Comparison of ENCODE assay signal across 9 cellular contexts in the genomic region with DNA sequence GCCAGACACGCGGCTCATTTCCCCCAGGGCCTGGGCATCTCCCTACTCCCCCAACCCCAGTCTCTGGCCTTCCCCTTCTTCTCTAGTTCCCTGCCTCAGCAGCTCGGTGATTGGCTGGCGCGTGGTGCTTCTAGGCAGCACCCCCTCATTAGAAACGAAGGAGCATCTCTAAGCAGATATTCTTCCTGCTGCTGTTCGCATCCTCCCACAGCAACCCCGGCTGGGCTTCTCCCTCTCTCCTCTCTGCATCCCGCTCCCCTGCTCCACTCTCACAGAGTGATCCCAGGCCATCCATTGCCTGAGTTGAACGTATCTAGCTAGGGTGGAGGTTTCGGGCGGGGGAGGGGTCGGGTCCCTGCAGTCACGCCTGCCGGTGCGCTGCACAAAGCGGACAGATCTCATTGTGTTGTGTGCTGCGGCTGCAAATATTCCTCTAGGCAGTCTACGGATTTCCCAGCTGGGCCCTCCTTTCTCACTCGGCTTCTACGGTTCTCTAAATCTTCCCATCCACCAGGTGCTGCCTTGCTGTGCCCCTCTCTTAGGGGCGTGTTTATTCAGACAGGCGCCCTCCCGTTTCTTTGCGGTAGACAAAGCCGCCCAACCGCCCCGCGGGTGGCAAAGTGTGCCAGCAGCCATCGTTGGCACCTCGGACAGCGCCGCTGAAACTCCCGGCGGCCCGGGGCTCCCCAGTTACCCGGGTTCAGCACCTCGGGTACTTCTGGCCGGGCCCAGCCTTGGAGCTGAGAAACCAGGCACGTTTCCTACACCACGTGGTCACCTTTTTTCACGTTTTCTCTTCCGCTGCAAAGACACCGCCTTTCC. TPM values are rescaled to one million over a fixed set of nuclear protein-coding genes. Genes with fewer than 3 reads are reported as not detected.
DNase-seq lines count a peak whose midpoint lies in the region; ATAC-seq and TF ChIP-seq lines count a peak whose summit lies in the region.
"Had no signal": no experiment of that assay in that cellular context is flagged by ENCODE, and none has a peak within 500 bp of the region (broad histone marks: within the 10 kb centered on the region; RNA-seq: fewer than 3 reads in every experiment).

No MANE protein-coding gene starts in this region.

- peaks cover 0 to 31% of the 10 kb centered on the region in 2 donors for H3K27me3 ChIP-seq in Peyer's patch

- H3K36me3 ChIP-seq in Peyer's patch: no peaks in the 10 kb centered on the region

- ATAC-seq in GM21576 (IDR thresholded peaks at IDR 0.05; ENCODE audit: unreplicated experiment) (peak; percentile 52), GM21723 (IDR thresholded peaks at IDR 0.05; ENCODE audit: unreplicated experiment) (no peak)
- ATAC-seq in stimulated activated naive CD8-positive, alpha-beta T cell treated with anti-CD3 and anti-CD28 coated beads, Interleukin-15, Interleukin-2, amounts not matched to agents 100 U/mL and 50 U/mL, for 24 hours: peak; percentile 17

- H3K4me1 ChIP-seq in Peyer's patch: peaks cover 0 to 18% (median 0%) of the 10 kb centered on the region in 4 donors

- DNase-seq in NCI-H146 treated with DMSO at 0.1 percent for 48 hours (lab: John Stamatoyannopoulos, UW; ENCODE audit: unreplicated experiment) (peak; percentile 73), germinal center (ENCODE audit: low spot score) (peak; percentile 55), dedifferentiated amniotic fluid mesenchymal stem cell (ENCODE audit: extremely low spot score) (no peak), Peyer's patch (no peak)
- DNase-seq in stimulated activated naive CD8-positive, alpha-beta T cell treated with anti-CD3 and anti-CD28 coated beads, Interleukin-15, Interleukin-2, amounts not matched to agents 100 U/mL and 50 U/mL, for 24 hours: no peak

- no peaks in the 10 kb centered on the region for H3K9me3 ChIP-seq in Peyer's patch

- H3K4me3 ChIP-seq in GM12875 (ENCODE audit: low read depth, low read length): peak overlapping the region; percentile 52
- H3K4me3 ChIP-seq in Peyer's patch: no peak overlapping the region

- TF ChIP-seq CTCF in GM12875 (IDR thresholded peaks at IDR 0.05; ENCODE audit: borderline replicate concordance, insufficient read depth, low read depth, low read length) (no peak; the same call in 1 of the 2 replicates), Peyer's patch (IDR thresholded peaks at IDR 0.05) (no peak)

- no peak overlapping the region for H3K27ac ChIP-seq in Peyer's patch

- TF ChIP-seq POLR2A in Peyer's patch (IDR thresholded peaks at IDR 0.05): no peak

RNA-seq across cellular contexts. Expression of gene CACNA1E, which starts 2.2 kb away (rescaled TPM):
- total RNA-seq in Peyer's patch: under 1 TPM in 2 of 4 donors, not detected in 2; 0.47 to 0.83 TPM
- total RNA-seq: RPMI7951 had no signal

Comparison
In these comparisons a context has a peak if more than half of its experiments do, and no peak if none do; other contexts are left out.
1. DNase-seq: peak in NCI-H146 treated with DMSO at 0.1 percent for 48 hours (single experiment) and germinal center (single experiment); none in stimulated activated naive CD8-positive, alpha-beta T cell treated with anti-CD3 and anti-CD28 coated beads, Interleukin-15, Interleukin-2, amounts not matched to agents 100 U/mL and 50 U/mL, for 24 hours (single experiment), dedifferentiated amniotic fluid mesenchymal stem cell (single experiment) and Peyer's patch (0 of 3).